In the genomic region with DNA sequence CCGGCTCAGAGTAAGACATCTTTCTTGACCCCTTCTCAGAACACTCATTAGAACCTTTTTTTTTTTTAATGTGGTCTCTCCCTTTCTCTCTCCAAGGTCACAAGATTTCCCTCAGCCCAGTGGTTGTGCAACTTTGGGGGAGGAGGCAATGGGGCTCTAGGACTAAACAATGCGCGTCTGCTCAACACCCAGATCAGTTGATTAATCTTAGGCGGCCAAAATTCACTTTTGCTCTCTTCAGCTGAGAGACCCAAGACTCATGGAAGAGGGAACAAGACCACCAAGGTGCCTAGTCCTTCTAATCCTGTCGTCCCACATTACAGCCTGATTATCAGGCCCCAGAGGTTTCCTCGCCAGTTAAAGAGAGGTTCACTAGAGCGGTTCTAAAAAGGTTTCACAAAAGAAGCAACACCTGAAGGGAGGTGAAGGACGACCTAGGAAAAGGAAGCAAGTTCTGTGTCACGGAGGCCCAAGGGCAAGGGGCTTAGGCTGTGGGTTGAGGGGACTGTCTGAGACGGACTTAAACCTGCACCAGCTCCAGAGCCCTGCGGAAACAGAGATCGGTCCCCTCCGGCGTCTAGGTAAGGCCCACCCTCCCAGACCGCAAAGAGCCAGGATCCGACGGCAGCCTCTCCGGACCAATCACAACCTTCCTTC, we compare ENCODE assay signal across 8 cellular contexts.
DNase-seq lines count a peak whose midpoint lies in the region; ATAC-seq and TF ChIP-seq lines count a peak whose summit lies in the region.

No MANE protein-coding gene starts in this region.

- in situ Hi-C loops in astrocyte of the cerebellum (cut with HindIII; ENCODE audit: low sequenced_read_pairs), result no loop called here

- peak overlapping the region; percentile 84 for H3K4me3 ChIP-seq in MM.1S (ENCODE audit: low read length)
- H3K4me3 ChIP-seq in astrocyte of the cerebellum (ENCODE audit: low read depth, low read length), result peak overlapping the region; percentile 56

- peak overlapping the region; percentile 99 for H3K4me2 ChIP-seq in MM.1S (ENCODE audit: low read depth, low read length)

- H3K9me2 ChIP-seq in MM.1S (replicated peaks; ENCODE audit: insufficient read depth, low read length), result no peaks in the 10 kb centered on the region

- no peaks in the 10 kb centered on the region for H3K9me3 Mint-ChIP-seq in stimulated activated memory B cell treated with anti-CD40 and anti-IgM and Interleukin-4, amounts not matched to agents 10 μg/mL and 1 μg/mL and 100 μg/mL, for 72 hours

- H3K4me3 Mint-ChIP-seq in stimulated activated memory B cell treated with anti-CD40 and anti-IgM and Interleukin-4, amounts not matched to agents 10 μg/mL and 1 μg/mL and 100 μg/mL, for 72 hours, result peak overlapping the region; percentile 87

- peak overlapping the region; percentile 44 for H2AFZ ChIP-seq in MM.1S (ENCODE audit: low read length)

- no peak for ATAC-seq in stimulated activated memory B cell treated with anti-CD40 and anti-IgM and Interleukin-4, amounts not matched to agents 10 μg/mL and 1 μg/mL and 100 μg/mL, for 72 hours
- ATAC-seq in GM18870 (IDR thresholded peaks at IDR 0.05; ENCODE audit: unreplicated experiment), result no peak

- H3K27me3 Mint-ChIP-seq in stimulated activated memory B cell treated with anti-CD40 and anti-IgM and Interleukin-4, amounts not matched to agents 10 μg/mL and 1 μg/mL and 100 μg/mL, for 72 hours, result no peaks in the 10 kb centered on the region

- H3K4me1 ChIP-seq in MM.1S (ENCODE audit: low read length), result peaks cover 13% of the 10 kb centered on the region

- H3K27ac Mint-ChIP-seq in stimulated activated memory B cell treated with anti-CD40 and anti-IgM and Interleukin-4, amounts not matched to agents 10 μg/mL and 1 μg/mL and 100 μg/mL, for 72 hours, result peak overlapping the region; percentile 98

- H3K27me3 ChIP-seq in MM.1S (replicated peaks; ENCODE audit: insufficient read depth, low read length), result no peaks in the 10 kb centered on the region

- H3K9ac ChIP-seq in MM.1S (ENCODE audit: low read length), result peak overlapping the region; percentile 78

- H4K20me1 ChIP-seq in MM.1S (ENCODE audit: insufficient read depth, low read length), result no peaks in the 10 kb centered on the region

- H3K9me3 ChIP-seq in MM.1S (replicated peaks; ENCODE audit: insufficient read depth, low read length), result no peaks in the 10 kb centered on the region

- H3K27ac ChIP-seq in MM.1S (ENCODE audit: low read length), result peak overlapping the region; percentile 88

- peaks cover 9% of the 10 kb centered on the region for H3F3A ChIP-seq in MM.1S (ENCODE audit: insufficient read depth, low read length)

- DNase-seq in GF-D8 (lab: John Stamatoyannopoulos, UW), result peak; percentile 18
- no peak for DNase-seq in MM.1S
- no peak for DNase-seq in astrocyte of the cerebellum (ENCODE audit: low read depth)
- DNase-seq in iPS-NIHi7 (ENCODE audit: extremely low spot score), result peak; percentile 94
- no peak for DNase-seq in NCI-H2029 (lab: John Stamatoyannopoulos, UW)
- no peak for DNase-seq in stimulated activated CD8-positive, alpha-beta memory T cell treated with anti-CD3 and anti-CD28 coated beads, Interleukin-4, amount 100 ng/mL, for 48 hours

- no peak for TF ChIP-seq CTCF in MM.1S (IDR thresholded peaks at IDR 0.05; ENCODE audit: low read length)
- no peak for TF ChIP-seq CTCF in astrocyte of the cerebellum (IDR thresholded peaks at IDR 0.05; ENCODE audit: low read depth, low read length, missing control alignments)

- H3K36me3 ChIP-seq in MM.1S (replicated peaks; ENCODE audit: insufficient read depth, low read length), result no peaks in the 10 kb centered on the region

- peaks cover 11% of the 10 kb centered on the region for H3K36me3 Mint-ChIP-seq in stimulated activated memory B cell treated with anti-CD40 and anti-IgM and Interleukin-4, amounts not matched to agents 10 μg/mL and 1 μg/mL and 100 μg/mL, for 72 hours

- peaks cover 57% of the 10 kb centered on the region for H3K79me2 ChIP-seq in MM.1S (ENCODE audit: low read length)

- peaks cover 42% of the 10 kb centered on the region for H3K4me1 Mint-ChIP-seq in stimulated activated memory B cell treated with anti-CD40 and anti-IgM and Interleukin-4, amounts not matched to agents 10 μg/mL and 1 μg/mL and 100 μg/mL, for 72 hours

Comparison
In these comparisons a context has a peak if more than half of its experiments do, and no peak if none do; other contexts are left out.
1. DNase-seq: peak in GF-D8 (single experiment) and iPS-NIHi7 (single experiment); none in MM.1S (single experiment), astrocyte of the cerebellum (single experiment), NCI-H2029 (single experiment) and stimulated activated CD8-positive, alpha-beta memory T cell treated with anti-CD3 and anti-CD28 coated beads, Interleukin-4, amount 100 ng/mL, for 48 hours (single experiment).